ENCODE assay signal across 1 cellular context in the genomic region with DNA sequence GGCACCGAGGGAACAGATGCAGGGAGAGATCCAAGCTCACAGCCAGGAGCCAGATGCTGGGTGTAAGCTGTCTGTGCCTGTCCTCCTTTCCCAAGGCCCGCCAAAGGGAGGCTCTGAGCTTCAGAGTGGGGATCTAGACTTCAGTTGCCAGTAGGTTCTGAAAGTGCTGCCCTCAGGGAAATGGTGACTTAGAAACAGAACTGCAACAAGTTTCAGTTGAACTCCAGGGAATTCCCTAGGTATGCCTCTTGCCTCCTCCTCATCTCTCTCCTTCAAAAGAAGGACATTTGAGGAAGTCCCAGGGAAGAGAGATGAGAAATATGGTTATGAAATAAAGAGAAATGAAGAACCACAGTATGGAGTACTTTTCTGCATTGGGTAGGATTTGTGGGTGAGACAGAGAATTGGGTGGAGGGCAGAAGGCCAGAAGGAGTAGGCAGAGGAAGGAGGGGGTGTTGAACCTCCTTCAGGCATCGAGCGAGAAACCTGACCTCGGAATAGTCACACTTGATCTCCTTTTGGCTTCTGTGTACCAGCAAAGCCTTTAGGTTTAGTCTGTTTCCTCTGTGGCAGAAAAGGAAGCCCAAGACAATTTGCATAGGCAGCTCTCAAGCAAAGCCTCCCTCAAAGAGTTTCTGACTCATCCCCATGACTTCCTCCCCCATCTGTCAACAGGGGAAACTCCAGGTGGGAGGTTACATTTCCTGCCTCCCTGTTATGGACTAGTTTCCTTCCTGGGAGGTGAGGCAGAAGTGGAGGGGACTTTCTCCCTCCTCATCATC.
A peak's percentile ranks its signal among the peaks of the same experiment; 100 is the strongest.
TF ChIP-seq lines count a peak whose summit lies in the region.

No MANE protein-coding gene starts in this region.

TF ChIP-seq in GM12878, 131 proteins besides CTCF, POLR2A, EP300 and RAD21 (continued from another document):
- TF ChIP-seq NKRF (conservative IDR thresholded peaks at IDR 0.05) (no peak), POLR2AphosphoS5 (IDR thresholded peaks at IDR 0.05; ENCODE audit: low read length) (no peak), RCOR1 (conservative IDR thresholded peaks at IDR 0.05; ENCODE audit: low read depth, low read length) (no peak), ZZZ3 (IDR thresholded peaks at IDR 0.05; ENCODE audit: control insufficient read depth, insufficient read length, low read depth) (no peak), SMAD1 (IDR thresholded peaks at IDR 0.05; ENCODE audit: low read depth, partially characterized antibody) (no peak), CHD2 (IDR thresholded peaks at IDR 0.05; ENCODE audit: borderline replicate concordance, low read depth, low read length) (peak; percentile 51; the same call in 1 of the 2 replicates), IRF4 (IDR thresholded peaks at IDR 0.05; ENCODE audit: low read depth, low read length) (peak; percentile 73), ZNF687 (IDR thresholded peaks at IDR 0.05) (no peak), ZNF384 (IDR thresholded peaks at IDR 0.05; ENCODE audit: borderline replicate concordance, low read depth, low read length) (no peak), PAX8 (IDR thresholded peaks at IDR 0.05) (no peak), ZNF274 (IDR thresholded peaks at IDR 0.05; ENCODE audit: insufficient read depth, insufficient read length) (no peak), ASH2L (IDR thresholded peaks at IDR 0.05; ENCODE audit: borderline replicate concordance, low read depth) (no peak), BCL11A (IDR thresholded peaks at IDR 0.05; ENCODE audit: low read depth, low read length) (peak; percentile 81), MTA3 (IDR thresholded peaks at IDR 0.05; ENCODE audit: borderline replicate concordance, low read length) (peak; percentile 93), SMAD5 (IDR thresholded peaks at IDR 0.05; ENCODE audit: low read depth) (no peak), ZSCAN29 (IDR thresholded peaks at IDR 0.05) (0 out of 2 replicates have a peak, but pooled peaks have one; percentile 12), PAX5 (IDR thresholded peaks at IDR 0.05; ENCODE audit: borderline replicate concordance, low read depth, low read length) (peak; percentile 89), CBX5 (IDR thresholded peaks at IDR 0.05; ENCODE audit: low read depth) (0 out of 2 replicates have a peak, but pooled peaks have one; percentile 63)
- TF ChIP-seq, protein P1, sequence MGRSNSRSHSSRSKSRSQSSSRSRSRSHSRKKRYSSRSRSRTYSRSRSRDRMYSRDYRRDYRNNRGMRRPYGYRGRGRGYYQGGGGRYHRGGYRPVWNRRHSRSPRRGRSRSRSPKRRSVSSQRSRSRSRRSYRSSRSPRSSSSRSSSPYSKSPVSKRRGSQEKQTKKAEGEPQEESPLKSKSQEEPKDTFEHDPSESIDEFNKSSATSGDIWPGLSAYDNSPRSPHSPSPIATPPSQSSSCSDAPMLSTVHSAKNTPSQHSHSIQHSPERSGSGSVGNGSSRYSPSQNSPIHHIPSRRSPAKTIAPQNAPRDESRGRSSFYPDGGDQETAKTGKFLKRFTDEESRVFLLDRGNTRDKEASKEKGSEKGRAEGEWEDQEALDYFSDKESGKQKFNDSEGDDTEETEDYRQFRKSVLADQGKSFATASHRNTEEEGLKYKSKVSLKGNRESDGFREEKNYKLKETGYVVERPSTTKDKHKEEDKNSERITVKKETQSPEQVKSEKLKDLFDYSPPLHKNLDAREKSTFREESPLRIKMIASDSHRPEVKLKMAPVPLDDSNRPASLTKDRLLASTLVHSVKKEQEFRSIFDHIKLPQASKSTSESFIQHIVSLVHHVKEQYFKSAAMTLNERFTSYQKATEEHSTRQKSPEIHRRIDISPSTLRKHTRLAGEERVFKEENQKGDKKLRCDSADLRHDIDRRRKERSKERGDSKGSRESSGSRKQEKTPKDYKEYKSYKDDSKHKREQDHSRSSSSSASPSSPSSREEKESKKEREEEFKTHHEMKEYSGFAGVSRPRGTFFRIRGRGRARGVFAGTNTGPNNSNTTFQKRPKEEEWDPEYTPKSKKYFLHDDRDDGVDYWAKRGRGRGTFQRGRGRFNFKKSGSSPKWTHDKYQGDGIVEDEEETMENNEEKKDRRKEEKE (IDR thresholded peaks at IDR 0.05) = no peak
- TF ChIP-seq, protein P2, sequence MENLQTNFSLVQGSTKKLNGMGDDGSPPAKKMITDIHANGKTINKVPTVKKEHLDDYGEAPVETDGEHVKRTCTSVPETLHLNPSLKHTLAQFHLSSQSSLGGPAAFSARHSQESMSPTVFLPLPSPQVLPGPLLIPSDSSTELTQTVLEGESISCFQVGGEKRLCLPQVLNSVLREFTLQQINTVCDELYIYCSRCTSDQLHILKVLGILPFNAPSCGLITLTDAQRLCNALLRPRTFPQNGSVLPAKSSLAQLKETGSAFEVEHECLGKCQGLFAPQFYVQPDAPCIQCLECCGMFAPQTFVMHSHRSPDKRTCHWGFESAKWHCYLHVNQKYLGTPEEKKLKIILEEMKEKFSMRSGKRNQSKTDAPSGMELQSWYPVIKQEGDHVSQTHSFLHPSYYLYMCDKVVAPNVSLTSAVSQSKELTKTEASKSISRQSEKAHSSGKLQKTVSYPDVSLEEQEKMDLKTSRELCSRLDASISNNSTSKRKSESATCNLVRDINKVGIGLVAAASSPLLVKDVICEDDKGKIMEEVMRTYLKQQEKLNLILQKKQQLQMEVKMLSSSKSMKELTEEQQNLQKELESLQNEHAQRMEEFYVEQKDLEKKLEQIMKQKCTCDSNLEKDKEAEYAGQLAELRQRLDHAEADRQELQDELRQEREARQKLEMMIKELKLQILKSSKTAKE (IDR thresholded peaks at IDR 0.05; ENCODE audit: low read depth, poor library complexity, severe bottlenecking) = peak; percentile 87
- TF ChIP-seq, protein P3, sequence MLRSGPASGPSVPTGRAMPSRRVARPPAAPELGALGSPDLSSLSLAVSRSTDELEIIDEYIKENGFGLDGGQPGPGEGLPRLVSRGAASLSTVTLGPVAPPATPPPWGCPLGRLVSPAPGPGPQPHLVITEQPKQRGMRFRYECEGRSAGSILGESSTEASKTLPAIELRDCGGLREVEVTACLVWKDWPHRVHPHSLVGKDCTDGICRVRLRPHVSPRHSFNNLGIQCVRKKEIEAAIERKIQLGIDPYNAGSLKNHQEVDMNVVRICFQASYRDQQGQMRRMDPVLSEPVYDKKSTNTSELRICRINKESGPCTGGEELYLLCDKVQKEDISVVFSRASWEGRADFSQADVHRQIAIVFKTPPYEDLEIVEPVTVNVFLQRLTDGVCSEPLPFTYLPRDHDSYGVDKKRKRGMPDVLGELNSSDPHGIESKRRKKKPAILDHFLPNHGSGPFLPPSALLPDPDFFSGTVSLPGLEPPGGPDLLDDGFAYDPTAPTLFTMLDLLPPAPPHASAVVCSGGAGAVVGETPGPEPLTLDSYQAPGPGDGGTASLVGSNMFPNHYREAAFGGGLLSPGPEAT (IDR thresholded peaks at IDR 0.05; ENCODE audit: low read depth) = peak; percentile 91
